Comparison of ENCODE assay signal across 9 cellular contexts in genomic region chr4:81069706-81070331, GRCh38. TPM values are rescaled to one million over a fixed set of nuclear protein-coding genes. Genes with fewer than 3 reads are reported as not detected.
DNase-seq lines count a peak whose midpoint lies in the region; ATAC-seq and TF ChIP-seq lines count a peak whose summit lies in the region.
"Had no signal": no experiment of that assay in that cellular context is flagged by ENCODE, and none has a peak within 500 bp of the region (broad histone marks: within the 10 kb centered on the region; RNA-seq: fewer than 3 reads in every experiment).

No MANE protein-coding gene starts in this region.

- no peak overlapping the region for H3K4me3 Mint-ChIP-seq in Calu3 (ENCODE audit: low read depth, unreplicated experiment)
- no peak overlapping the region for H3K4me3 Mint-ChIP-seq in memory B cell
- H3K4me3 Mint-ChIP-seq: dendritic cell treated with granulocyte-macrophage colony-stimulating factor and Interleukin-4, amounts not matched to agents 40 ng/mL and 50 ng/mL, for 4 days had no signal

- peak; percentile 54 for DNase-seq in Calu3
- DNase-seq in NCI-H526 treated with DMSO at 0.1 percent for 48 hours (lab: John Stamatoyannopoulos, UW), result peak; percentile 56
- DNase-seq in activated CD4-positive, alpha-beta T cell treated with anti-CD3 and anti-CD28 coated beads, Interleukin-2, amount 50 U/mL, for 4 hours, result peak; percentile 31 to 32
- peak; percentile 36 for DNase-seq in effector CD4-positive, alpha-beta T cell
- peak; percentile 49 to 59 for DNase-seq in memory B cell (ENCODE audit: low spot score in 2 of 2)
- DNase-seq in stimulated activated CD8-positive, alpha-beta memory T cell treated with anti-CD3 and anti-CD28 coated beads, Interleukin-2, amount 100 ng/mL, for 48 hours (ENCODE audit: low read depth in 2 of 2), result peak; percentile 1 to 17

- peak; percentile 75 for ATAC-seq in GM19468 (IDR thresholded peaks at IDR 0.05; ENCODE audit: extremely low read depth, unreplicated experiment)
- ATAC-seq in HG03565 (IDR thresholded peaks at IDR 0.05; ENCODE audit: unreplicated experiment), result peak; percentile 99
- peak; percentile 85 for ATAC-seq in memory B cell (ENCODE audit: low read depth)

- H3K27ac Mint-ChIP-seq in Calu3 (ENCODE audit: unreplicated experiment) (no peak overlapping the region), memory B cell (no peak overlapping the region)
- H3K27ac Mint-ChIP-seq: dendritic cell treated with granulocyte-macrophage colony-stimulating factor and Interleukin-4, amounts not matched to agents 40 ng/mL and 50 ng/mL, for 4 days had no signal

- H3K36me3 Mint-ChIP-seq in Calu3 (ENCODE audit: insufficient read depth, unreplicated experiment), result no peaks in the 10 kb centered on the region
- no peaks in the 10 kb centered on the region for H3K36me3 Mint-ChIP-seq in memory B cell

- peaks cover 9% of the 10 kb centered on the region for H3K4me1 Mint-ChIP-seq in Calu3 (ENCODE audit: low read depth, unreplicated experiment)
- H3K4me1 Mint-ChIP-seq in memory B cell, result peaks cover 2% of the 10 kb centered on the region

- no TSS peak for BruUV-seq in Calu3 (replicated peaks; lab: Mats Ljungman, UMichigan)

- CTCF ChIA-PET in Calu3 (lab: Charles Lee), result interaction anchor here (1.8 to 1.9 kb wide), 2 partner anchors 282 to 284 kb away, joined by 7 to 24 read pairs; no protein-coding TSS in a partner anchor

- no peaks in the 10 kb centered on the region for H3K9me3 Mint-ChIP-seq in Calu3 (ENCODE audit: low read depth, unreplicated experiment)
- no peaks in the 10 kb centered on the region for H3K9me3 Mint-ChIP-seq in memory B cell
- H3K9me3 Mint-ChIP-seq: dendritic cell treated with granulocyte-macrophage colony-stimulating factor and Interleukin-4, amounts not matched to agents 40 ng/mL and 50 ng/mL, for 4 days had no signal

- intact Hi-C loops in Calu3 (cut with micrococcal nuclease; ENCODE audit: unreplicated experiment), result loop anchor here (1.0 to 5.0 kb wide), 2 partner anchors 187 to 281 kb away; no protein-coding TSS in a partner anchor

- TF ChIP-seq CTCF in Calu3 (IDR thresholded peaks at IDR 0.05; ENCODE audit: unreplicated experiment), result peak; percentile 42

- no peaks in the 10 kb centered on the region for H3K27me3 Mint-ChIP-seq in Calu3 (ENCODE audit: unreplicated experiment)
- H3K27me3 Mint-ChIP-seq in memory B cell, result peaks cover 3% of the 10 kb centered on the region

RNA-seq across cellular contexts. Expression of gene BMP3, which starts 39.3 kb away (rescaled TPM):
- total RNA-seq in Calu3 (2022), result 0.10 and 0.17 TPM in 2 replicates

Comparison
In these comparisons a context has a peak if more than half of its experiments do, and no peak if none do; other contexts are left out.
1. Peak in every context shown above with its lines: DNase-seq and ATAC-seq.